ENCODE assay signal across 1 cellular context in genomic region chr22:36352775-36353507, GRCh38.
TF ChIP-seq lines count a peak whose summit lies in the region.

No MANE protein-coding gene starts in this region.

TF ChIP-seq in HepG2, 621 proteins besides CTCF, POLR2A, EP300 and RAD21 (continued from another document and continues in another):
- TF ChIP-seq, protein P1, sequence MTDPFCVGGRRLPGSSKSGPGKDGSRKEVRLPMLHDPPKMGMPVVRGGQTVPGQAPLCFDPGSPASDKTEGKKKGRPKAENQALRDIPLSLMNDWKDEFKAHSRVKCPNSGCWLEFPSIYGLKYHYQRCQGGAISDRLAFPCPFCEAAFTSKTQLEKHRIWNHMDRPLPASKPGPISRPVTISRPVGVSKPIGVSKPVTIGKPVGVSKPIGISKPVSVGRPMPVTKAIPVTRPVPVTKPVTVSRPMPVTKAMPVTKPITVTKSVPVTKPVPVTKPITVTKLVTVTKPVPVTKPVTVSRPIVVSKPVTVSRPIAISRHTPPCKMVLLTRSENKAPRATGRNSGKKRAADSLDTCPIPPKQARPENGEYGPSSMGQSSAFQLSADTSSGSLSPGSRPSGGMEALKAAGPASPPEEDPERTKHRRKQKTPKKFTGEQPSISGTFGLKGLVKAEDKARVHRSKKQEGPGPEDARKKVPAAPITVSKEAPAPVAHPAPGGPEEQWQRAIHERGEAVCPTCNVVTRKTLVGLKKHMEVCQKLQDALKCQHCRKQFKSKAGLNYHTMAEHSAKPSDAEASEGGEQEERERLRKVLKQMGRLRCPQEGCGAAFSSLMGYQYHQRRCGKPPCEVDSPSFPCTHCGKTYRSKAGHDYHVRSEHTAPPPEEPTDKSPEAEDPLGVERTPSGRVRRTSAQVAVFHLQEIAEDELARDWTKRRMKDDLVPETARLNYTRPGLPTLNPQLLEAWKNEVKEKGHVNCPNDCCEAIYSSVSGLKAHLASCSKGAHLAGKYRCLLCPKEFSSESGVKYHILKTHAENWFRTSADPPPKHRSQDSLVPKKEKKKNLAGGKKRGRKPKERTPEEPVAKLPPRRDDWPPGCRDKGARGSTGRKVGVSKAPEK (CRISPR knock-in tag; IDR thresholded peaks at IDR 0.05; ENCODE audit: borderline replicate concordance), result no peak
- TF ChIP-seq, protein P2, sequence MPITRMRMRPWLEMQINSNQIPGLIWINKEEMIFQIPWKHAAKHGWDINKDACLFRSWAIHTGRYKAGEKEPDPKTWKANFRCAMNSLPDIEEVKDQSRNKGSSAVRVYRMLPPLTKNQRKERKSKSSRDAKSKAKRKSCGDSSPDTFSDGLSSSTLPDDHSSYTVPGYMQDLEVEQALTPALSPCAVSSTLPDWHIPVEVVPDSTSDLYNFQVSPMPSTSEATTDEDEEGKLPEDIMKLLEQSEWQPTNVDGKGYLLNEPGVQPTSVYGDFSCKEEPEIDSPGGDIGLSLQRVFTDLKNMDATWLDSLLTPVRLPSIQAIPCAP (CRISPR knock-in tag; IDR thresholded peaks at IDR 0.05; ENCODE audit: low read depth), result no peak
- TF ChIP-seq KLF16 (CRISPR knock-in tag; IDR thresholded peaks at IDR 0.05), result no peak; a peak in 1 of 4 replicates
- no peak for TF ChIP-seq TEAD2 (CRISPR knock-in tag; IDR thresholded peaks at IDR 0.05)
- no peak for TF ChIP-seq MTF1 (CRISPR knock-in tag; IDR thresholded peaks at IDR 0.05)
- no peak for TF ChIP-seq MAZ (IDR thresholded peaks at IDR 0.05; ENCODE audit: borderline replicate concordance, low read depth, low read length)
- TF ChIP-seq MAZ (CRISPR knock-in tag; IDR thresholded peaks at IDR 0.05; ENCODE audit: low read depth), result no peak
- TF ChIP-seq ZNF329 (CRISPR knock-in tag; IDR thresholded peaks at IDR 0.05; ENCODE audit: low read depth), result no peak
- no peak for TF ChIP-seq RBM22 (optimal IDR thresholded peaks at IDR 0.05; ENCODE audit: low read length)
- peak; percentile 76; the same call in 1 of the 2 replicates for TF ChIP-seq THRA (CRISPR knock-in tag; IDR thresholded peaks at IDR 0.05; ENCODE audit: borderline replicate concordance)
- no peak for TF ChIP-seq KLF6 (CRISPR knock-in tag; IDR thresholded peaks at IDR 0.05)
- no peak for TF ChIP-seq NCOA5 (CRISPR knock-in tag; IDR thresholded peaks at IDR 0.05)
- TF ChIP-seq ZBTB1 (CRISPR knock-in tag; IDR thresholded peaks at IDR 0.05; ENCODE audit: borderline replicate concordance), result no peak
- 0 out of 2 replicates have a peak, but pooled peaks have one; percentile 22 for TF ChIP-seq ARNTL (CRISPR knock-in tag; IDR thresholded peaks at IDR 0.05)
- no peak for TF ChIP-seq RBAK (CRISPR knock-in tag; IDR thresholded peaks at IDR 0.05)
- TF ChIP-seq ZNF737 (CRISPR knock-in tag; IDR thresholded peaks at IDR 0.05; ENCODE audit: borderline replicate concordance), result no peak
- no peak for TF ChIP-seq ZNF749 (CRISPR knock-in tag; IDR thresholded peaks at IDR 0.05; ENCODE audit: borderline replicate concordance)
- TF ChIP-seq ZNF362 (CRISPR knock-in tag; IDR thresholded peaks at IDR 0.05; ENCODE audit: borderline replicate concordance), result no peak
- no peak for TF ChIP-seq ZNF280D (CRISPR knock-in tag; IDR thresholded peaks at IDR 0.05)
- peak; percentile 85; the same call in 1 of the 2 replicates for TF ChIP-seq MEIS2 (CRISPR knock-in tag; IDR thresholded peaks at IDR 0.05)
- TF ChIP-seq, protein P3, sequence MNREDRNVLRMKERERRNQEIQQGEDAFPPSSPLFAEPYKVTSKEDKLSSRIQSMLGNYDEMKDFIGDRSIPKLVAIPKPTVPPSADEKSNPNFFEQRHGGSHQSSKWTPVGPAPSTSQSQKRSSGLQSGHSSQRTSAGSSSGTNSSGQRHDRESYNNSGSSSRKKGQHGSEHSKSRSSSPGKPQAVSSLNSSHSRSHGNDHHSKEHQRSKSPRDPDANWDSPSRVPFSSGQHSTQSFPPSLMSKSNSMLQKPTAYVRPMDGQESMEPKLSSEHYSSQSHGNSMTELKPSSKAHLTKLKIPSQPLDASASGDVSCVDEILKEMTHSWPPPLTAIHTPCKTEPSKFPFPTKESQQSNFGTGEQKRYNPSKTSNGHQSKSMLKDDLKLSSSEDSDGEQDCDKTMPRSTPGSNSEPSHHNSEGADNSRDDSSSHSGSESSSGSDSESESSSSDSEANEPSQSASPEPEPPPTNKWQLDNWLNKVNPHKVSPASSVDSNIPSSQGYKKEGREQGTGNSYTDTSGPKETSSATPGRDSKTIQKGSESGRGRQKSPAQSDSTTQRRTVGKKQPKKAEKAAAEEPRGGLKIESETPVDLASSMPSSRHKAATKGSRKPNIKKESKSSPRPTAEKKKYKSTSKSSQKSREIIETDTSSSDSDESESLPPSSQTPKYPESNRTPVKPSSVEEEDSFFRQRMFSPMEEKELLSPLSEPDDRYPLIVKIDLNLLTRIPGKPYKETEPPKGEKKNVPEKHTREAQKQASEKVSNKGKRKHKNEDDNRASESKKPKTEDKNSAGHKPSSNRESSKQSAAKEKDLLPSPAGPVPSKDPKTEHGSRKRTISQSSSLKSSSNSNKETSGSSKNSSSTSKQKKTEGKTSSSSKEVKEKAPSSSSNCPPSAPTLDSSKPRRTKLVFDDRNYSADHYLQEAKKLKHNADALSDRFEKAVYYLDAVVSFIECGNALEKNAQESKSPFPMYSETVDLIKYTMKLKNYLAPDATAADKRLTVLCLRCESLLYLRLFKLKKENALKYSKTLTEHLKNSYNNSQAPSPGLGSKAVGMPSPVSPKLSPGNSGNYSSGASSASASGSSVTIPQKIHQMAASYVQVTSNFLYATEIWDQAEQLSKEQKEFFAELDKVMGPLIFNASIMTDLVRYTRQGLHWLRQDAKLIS (CRISPR knock-in tag; IDR thresholded peaks at IDR 0.05), result 0 out of 2 replicates have a peak, but pooled peaks have one; percentile 6
- no peak for TF ChIP-seq GPBP1L1 (CRISPR knock-in tag; IDR thresholded peaks at IDR 0.05)
- no peak for TF ChIP-seq ZNF251 (CRISPR knock-in tag; IDR thresholded peaks at IDR 0.05)
- no peak for TF ChIP-seq THYN1 (CRISPR knock-in tag; IDR thresholded peaks at IDR 0.05; ENCODE audit: borderline replicate concordance, low read depth)
- TF ChIP-seq MEF2D (CRISPR knock-in tag; IDR thresholded peaks at IDR 0.05), result no peak
- no peak for TF ChIP-seq PREB (CRISPR knock-in tag; IDR thresholded peaks at IDR 0.05)
- no peak for TF ChIP-seq ZBTB42 (CRISPR knock-in tag; IDR thresholded peaks at IDR 0.05)
- TF ChIP-seq, protein P4, sequence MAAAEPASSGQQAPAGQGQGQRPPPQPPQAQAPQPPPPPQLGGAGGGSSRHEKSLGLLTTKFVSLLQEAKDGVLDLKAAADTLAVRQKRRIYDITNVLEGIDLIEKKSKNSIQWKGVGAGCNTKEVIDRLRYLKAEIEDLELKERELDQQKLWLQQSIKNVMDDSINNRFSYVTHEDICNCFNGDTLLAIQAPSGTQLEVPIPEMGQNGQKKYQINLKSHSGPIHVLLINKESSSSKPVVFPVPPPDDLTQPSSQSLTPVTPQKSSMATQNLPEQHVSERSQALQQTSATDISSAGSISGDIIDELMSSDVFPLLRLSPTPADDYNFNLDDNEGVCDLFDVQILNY (CRISPR knock-in tag; conservative IDR thresholded peaks at IDR 0.05), result no peak; the same call in 1 of the 2 replicates
- TF ChIP-seq HCFC1 (IDR thresholded peaks at IDR 0.05; ENCODE audit: low read depth, low read length), result no peak
- no peak for TF ChIP-seq ZNF672 (CRISPR knock-in tag; IDR thresholded peaks at IDR 0.05)
- TF ChIP-seq ZNF720 (CRISPR knock-in tag; IDR thresholded peaks at IDR 0.05), result no peak
- TF ChIP-seq FOXA1 (IDR thresholded peaks at IDR 0.05), result no peak
- peak; percentile 76; the same call in 1 of the 2 replicates for TF ChIP-seq FOXA1 (CRISPR knock-in tag; IDR thresholded peaks at IDR 0.05)
- TF ChIP-seq SRSF1 (optimal IDR thresholded peaks at IDR 0.05; ENCODE audit: low read depth, low read length), result no peak
- no peak for TF ChIP-seq ZSCAN12 (CRISPR knock-in tag; IDR thresholded peaks at IDR 0.05)
- no peak for TF ChIP-seq NR0B2 (CRISPR knock-in tag; IDR thresholded peaks at IDR 0.05)
- peak; percentile 71; the same call in 1 of the 2 replicates for TF ChIP-seq ZMYM2 (CRISPR knock-in tag; IDR thresholded peaks at IDR 0.05)
- TF ChIP-seq MTA1 (CRISPR knock-in tag; IDR thresholded peaks at IDR 0.05; ENCODE audit: borderline replicate concordance), result peak; percentile 59; the same call in 1 of the 2 replicates
- no peak for TF ChIP-seq HOXA7 (CRISPR knock-in tag; IDR thresholded peaks at IDR 0.05)
- TF ChIP-seq, protein P5, sequence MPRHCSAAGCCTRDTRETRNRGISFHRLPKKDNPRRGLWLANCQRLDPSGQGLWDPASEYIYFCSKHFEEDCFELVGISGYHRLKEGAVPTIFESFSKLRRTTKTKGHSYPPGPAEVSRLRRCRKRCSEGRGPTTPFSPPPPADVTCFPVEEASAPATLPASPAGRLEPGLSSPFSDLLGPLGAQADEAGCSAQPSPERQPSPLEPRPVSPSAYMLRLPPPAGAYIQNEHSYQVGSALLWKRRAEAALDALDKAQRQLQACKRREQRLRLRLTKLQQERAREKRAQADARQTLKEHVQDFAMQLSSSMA (CRISPR knock-in tag; IDR thresholded peaks at IDR 0.05), result no peak
- no peak for TF ChIP-seq KAT2B (IDR thresholded peaks at IDR 0.05; ENCODE audit: borderline replicate concordance, low read depth, low read length)
- TF ChIP-seq NONO (IDR thresholded peaks at IDR 0.05), result no peak
- TF ChIP-seq NONO (CRISPR knock-in tag; conservative IDR thresholded peaks at IDR 0.05), result no peak
- TF ChIP-seq ZNF235 (CRISPR knock-in tag; IDR thresholded peaks at IDR 0.05; ENCODE audit: borderline replicate concordance), result no peak
- TF ChIP-seq ZNF577 (CRISPR knock-in tag; IDR thresholded peaks at IDR 0.05; ENCODE audit: borderline replicate concordance, low read depth), result no peak
